ENCODE assay signal across 1 cellular context in the genomic region with DNA sequence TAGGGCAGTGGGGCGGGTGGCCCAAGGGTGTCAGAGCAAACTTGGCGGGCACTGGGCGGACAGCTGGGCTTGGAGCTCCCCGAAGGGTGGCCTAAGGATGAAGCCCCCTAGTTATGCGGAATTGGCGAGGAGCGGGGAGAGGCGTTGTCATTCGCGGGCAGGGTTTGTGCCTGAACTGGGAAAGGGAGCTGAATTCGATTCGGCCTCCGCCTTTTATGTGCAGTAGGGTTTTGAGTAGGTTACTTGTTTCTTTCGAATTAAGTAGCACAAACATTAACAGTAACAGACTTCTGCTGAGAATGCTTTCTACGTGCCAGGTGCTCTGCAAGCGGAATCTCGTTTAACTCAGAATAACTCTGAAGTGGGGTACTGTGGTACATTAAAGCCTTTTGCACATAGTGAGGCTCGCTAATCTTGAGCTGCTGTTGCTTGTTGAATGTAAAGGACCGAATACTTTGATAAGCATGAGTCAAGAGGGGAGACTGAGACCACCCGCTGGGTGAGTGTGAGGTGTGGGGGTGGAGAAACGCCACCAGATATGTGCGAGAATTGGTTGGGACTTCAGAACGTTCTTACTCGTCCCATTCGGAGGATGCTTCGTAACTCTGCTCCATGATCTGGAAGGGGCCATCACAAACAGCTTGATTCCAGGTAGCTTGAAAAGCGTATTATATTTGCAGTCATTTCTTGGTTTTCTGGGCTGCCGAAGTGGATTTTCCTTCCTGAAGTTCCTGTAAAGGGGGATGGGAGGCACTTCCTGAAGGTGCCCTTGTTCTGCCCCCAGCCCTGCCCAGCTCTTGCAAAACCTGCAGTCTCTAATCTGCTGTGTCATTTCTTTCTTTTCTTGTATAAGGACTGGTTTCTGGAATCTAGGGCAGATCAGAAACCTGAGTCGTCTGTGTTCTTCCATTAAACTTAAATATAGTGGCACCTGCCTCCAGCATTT.
A peak's percentile ranks its signal among the peaks of the same experiment; 100 is the strongest.
TF ChIP-seq lines count a peak whose summit lies in the region.

No MANE protein-coding gene starts in this region.

TF ChIP-seq in HepG2, 621 proteins besides CTCF, POLR2A, EP300 and RAD21 (continued from another document and continues in another):
- TF ChIP-seq NR2F1 (CRISPR knock-in tag; IDR thresholded peaks at IDR 0.05) (peak in 1 of 2 experiments; percentile 12; a peak in 1 of 4 replicates), RFXANK (CRISPR knock-in tag; IDR thresholded peaks at IDR 0.05) (no peak), ZNF121 (CRISPR knock-in tag; IDR thresholded peaks at IDR 0.05) (no peak), ZNF709 (CRISPR knock-in tag; IDR thresholded peaks at IDR 0.05) (no peak), ZNF549 (CRISPR knock-in tag; IDR thresholded peaks at IDR 0.05) (no peak), HBP1 (CRISPR knock-in tag; IDR thresholded peaks at IDR 0.05; ENCODE audit: low read depth) (0 out of 2 replicates have a peak, but pooled peaks have one; percentile 31), TOPORS (CRISPR knock-in tag; IDR thresholded peaks at IDR 0.05) (no peak), ZFY (CRISPR knock-in tag; IDR thresholded peaks at IDR 0.05) (no peak), PITX1 (CRISPR knock-in tag; IDR thresholded peaks at IDR 0.05) (no peak), JDP2 (CRISPR knock-in tag; IDR thresholded peaks at IDR 0.05; ENCODE audit: borderline replicate concordance) (no peak), TCF7L2 (IDR thresholded peaks at IDR 0.05; ENCODE audit: low read depth, low read length) (no peak), GABPB1 (CRISPR knock-in tag; IDR thresholded peaks at IDR 0.05) (no peak; the same call in 1 of the 2 replicates), ZSCAN21 (CRISPR knock-in tag; IDR thresholded peaks at IDR 0.05; ENCODE audit: borderline replicate concordance) (no peak), ZNF879 (CRISPR knock-in tag; IDR thresholded peaks at IDR 0.05) (no peak), MTA3 (CRISPR knock-in tag; IDR thresholded peaks at IDR 0.05) (no peak), ZNF101 (CRISPR knock-in tag; IDR thresholded peaks at IDR 0.05; ENCODE audit: borderline replicate concordance, low read depth) (peak; percentile 94; the same call in 1 of the 2 replicates), KAT8 (CRISPR knock-in tag; IDR thresholded peaks at IDR 0.05) (0 out of 2 replicates have a peak, but pooled peaks have one; percentile 23), SRSF9 (IDR thresholded peaks at IDR 0.05; ENCODE audit: borderline replicate concordance, insufficient read depth, low read depth, low read length, poor library complexity, severe bottlenecking) (no peak), SOX6 (IDR thresholded peaks at IDR 0.05) (no peak), SOX6 (CRISPR knock-in tag; IDR thresholded peaks at IDR 0.05) (no peak), ZC3H4 (CRISPR knock-in tag; IDR thresholded peaks at IDR 0.05; ENCODE audit: borderline replicate concordance) (no peak), ZNF251 (CRISPR knock-in tag; IDR thresholded peaks at IDR 0.05) (no peak), ZSCAN31 (CRISPR knock-in tag; IDR thresholded peaks at IDR 0.05; ENCODE audit: low read depth) (no peak), AHDC1 (CRISPR knock-in tag; IDR thresholded peaks at IDR 0.05; ENCODE audit: borderline replicate concordance) (no peak), ZNF552 (CRISPR knock-in tag; IDR thresholded peaks at IDR 0.05; ENCODE audit: borderline replicate concordance) (no peak), ARNT (IDR thresholded peaks at IDR 0.05) (no peak), JARID2 (CRISPR knock-in tag; IDR thresholded peaks at IDR 0.05; ENCODE audit: insufficient replicate concordance) (no peak), ZNF563 (CRISPR knock-in tag; IDR thresholded peaks at IDR 0.05) (no peak), NFE2L2 (IDR thresholded peaks at IDR 0.05; ENCODE audit: low read length) (peak; percentile 96), ZNF891 (CRISPR knock-in tag; IDR thresholded peaks at IDR 0.05) (no peak), RFX5 (IDR thresholded peaks at IDR 0.05; ENCODE audit: low read depth, low read length) (no peak), NFE2L1 (CRISPR knock-in tag; IDR thresholded peaks at IDR 0.05; ENCODE audit: borderline replicate concordance) (no peak; the same call in 1 of the 2 replicates), ZSCAN25 (CRISPR knock-in tag; IDR thresholded peaks at IDR 0.05) (no peak), ZNF747 (CRISPR knock-in tag; IDR thresholded peaks at IDR 0.05; ENCODE audit: borderline replicate concordance) (no peak), SUZ12 (IDR thresholded peaks at IDR 0.05; ENCODE audit: low read depth, low read length) (no peak), MBNL3 (CRISPR knock-in tag; conservative IDR thresholded peaks at IDR 0.05) (no peak), CHD4 (IDR thresholded peaks at IDR 0.05; ENCODE audit: borderline replicate concordance, low read length) (no peak), KLF11 (CRISPR knock-in tag; IDR thresholded peaks at IDR 0.05) (no peak)
- TF ChIP-seq, protein P1, sequence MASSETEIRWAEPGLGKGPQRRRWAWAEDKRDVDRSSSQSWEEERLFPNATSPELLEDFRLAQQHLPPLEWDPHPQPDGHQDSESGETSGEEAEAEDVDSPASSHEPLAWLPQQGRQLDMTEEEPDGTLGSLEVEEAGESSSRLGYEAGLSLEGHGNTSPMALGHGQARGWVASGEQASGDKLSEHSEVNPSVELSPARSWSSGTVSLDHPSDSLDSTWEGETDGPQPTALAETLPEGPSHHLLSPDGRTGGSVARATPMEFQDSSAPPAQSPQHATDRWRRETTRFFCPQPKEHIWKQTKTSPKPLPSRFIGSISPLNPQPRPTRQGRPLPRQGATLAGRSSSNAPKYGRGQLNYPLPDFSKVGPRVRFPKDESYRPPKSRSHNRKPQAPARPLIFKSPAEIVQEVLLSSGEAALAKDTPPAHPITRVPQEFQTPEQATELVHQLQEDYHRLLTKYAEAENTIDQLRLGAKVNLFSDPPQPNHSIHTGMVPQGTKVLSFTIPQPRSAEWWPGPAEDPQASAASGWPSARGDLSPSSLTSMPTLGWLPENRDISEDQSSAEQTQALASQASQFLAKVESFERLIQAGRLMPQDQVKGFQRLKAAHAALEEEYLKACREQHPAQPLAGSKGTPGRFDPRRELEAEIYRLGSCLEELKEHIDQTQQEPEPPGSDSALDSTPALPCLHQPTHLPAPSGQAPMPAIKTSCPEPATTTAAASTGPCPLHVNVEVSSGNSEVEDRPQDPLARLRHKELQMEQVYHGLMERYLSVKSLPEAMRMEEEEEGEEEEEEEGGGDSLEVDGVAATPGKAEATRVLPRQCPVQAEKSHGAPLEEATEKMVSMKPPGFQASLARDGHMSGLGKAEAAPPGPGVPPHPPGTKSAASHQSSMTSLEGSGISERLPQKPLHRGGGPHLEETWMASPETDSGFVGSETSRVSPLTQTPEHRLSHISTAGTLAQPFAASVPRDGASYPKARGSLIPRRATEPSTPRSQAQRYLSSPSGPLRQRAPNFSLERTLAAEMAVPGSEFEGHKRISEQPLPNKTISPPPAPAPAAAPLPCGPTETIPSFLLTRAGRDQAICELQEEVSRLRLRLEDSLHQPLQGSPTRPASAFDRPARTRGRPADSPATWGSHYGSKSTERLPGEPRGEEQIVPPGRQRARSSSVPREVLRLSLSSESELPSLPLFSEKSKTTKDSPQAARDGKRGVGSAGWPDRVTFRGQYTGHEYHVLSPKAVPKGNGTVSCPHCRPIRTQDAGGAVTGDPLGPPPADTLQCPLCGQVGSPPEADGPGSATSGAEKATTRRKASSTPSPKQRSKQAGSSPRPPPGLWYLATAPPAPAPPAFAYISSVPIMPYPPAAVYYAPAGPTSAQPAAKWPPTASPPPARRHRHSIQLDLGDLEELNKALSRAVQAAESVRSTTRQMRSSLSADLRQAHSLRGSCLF (CRISPR knock-in tag; IDR thresholded peaks at IDR 0.05; ENCODE audit: borderline replicate concordance) = 0 out of 2 replicates have a peak, but pooled peaks have one; percentile 37
- TF ChIP-seq, protein P2, sequence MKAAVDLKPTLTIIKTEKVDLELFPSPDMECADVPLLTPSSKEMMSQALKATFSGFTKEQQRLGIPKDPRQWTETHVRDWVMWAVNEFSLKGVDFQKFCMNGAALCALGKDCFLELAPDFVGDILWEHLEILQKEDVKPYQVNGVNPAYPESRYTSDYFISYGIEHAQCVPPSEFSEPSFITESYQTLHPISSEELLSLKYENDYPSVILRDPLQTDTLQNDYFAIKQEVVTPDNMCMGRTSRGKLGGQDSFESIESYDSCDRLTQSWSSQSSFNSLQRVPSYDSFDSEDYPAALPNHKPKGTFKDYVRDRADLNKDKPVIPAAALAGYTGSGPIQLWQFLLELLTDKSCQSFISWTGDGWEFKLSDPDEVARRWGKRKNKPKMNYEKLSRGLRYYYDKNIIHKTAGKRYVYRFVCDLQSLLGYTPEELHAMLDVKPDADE (CRISPR knock-in tag; IDR thresholded peaks at IDR 0.05) = 0 out of 2 replicates have a peak, but pooled peaks have one; percentile 3
- TF ChIP-seq, protein P3, sequence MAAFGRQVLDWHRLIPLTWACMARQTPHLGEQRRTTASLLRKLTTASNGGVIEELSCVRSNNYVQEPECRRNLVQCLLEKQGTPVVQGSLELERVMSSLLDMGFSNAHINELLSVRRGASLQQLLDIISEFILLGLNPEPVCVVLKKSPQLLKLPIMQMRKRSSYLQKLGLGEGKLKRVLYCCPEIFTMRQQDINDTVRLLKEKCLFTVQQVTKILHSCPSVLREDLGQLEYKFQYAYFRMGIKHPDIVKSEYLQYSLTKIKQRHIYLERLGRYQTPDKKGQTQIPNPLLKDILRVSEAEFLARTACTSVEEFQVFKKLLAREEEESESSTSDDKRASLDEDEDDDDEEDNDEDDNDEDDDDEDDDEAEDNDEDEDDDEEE (CRISPR knock-in tag; IDR thresholded peaks at IDR 0.05) = no peak; the same call in 1 of the 2 replicates
- TF ChIP-seq, protein P4, sequence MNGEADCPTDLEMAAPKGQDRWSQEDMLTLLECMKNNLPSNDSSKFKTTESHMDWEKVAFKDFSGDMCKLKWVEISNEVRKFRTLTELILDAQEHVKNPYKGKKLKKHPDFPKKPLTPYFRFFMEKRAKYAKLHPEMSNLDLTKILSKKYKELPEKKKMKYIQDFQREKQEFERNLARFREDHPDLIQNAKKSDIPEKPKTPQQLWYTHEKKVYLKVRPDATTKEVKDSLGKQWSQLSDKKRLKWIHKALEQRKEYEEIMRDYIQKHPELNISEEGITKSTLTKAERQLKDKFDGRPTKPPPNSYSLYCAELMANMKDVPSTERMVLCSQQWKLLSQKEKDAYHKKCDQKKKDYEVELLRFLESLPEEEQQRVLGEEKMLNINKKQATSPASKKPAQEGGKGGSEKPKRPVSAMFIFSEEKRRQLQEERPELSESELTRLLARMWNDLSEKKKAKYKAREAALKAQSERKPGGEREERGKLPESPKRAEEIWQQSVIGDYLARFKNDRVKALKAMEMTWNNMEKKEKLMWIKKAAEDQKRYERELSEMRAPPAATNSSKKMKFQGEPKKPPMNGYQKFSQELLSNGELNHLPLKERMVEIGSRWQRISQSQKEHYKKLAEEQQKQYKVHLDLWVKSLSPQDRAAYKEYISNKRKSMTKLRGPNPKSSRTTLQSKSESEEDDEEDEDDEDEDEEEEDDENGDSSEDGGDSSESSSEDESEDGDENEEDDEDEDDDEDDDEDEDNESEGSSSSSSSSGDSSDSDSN (CRISPR knock-in tag; IDR thresholded peaks at IDR 0.05) = no peak
- TF ChIP-seq, protein P5, sequence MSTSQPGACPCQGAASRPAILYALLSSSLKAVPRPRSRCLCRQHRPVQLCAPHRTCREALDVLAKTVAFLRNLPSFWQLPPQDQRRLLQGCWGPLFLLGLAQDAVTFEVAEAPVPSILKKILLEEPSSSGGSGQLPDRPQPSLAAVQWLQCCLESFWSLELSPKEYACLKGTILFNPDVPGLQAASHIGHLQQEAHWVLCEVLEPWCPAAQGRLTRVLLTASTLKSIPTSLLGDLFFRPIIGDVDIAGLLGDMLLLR (CRISPR knock-in tag; IDR thresholded peaks at IDR 0.05) = no peak
- TF ChIP-seq, protein P6, sequence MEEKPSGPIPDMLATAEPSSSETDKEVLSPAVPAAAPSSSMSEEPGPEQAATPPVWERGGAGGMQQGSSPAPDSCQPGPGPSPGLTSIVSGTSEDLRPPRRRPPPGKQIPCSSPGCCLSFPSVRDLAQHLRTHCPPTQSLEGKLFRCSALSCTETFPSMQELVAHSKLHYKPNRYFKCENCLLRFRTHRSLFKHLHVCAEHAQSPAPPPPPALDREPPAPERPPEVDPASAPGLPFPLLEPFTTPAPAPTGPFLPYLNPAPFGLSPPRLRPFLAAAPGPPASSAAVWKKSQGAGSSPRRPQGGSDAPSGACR (CRISPR knock-in tag; IDR thresholded peaks at IDR 0.05) = no peak
